12 cellular contexts compared by ENCODE assay signal in genomic region chr19:655691-656090, GRCh38.
DNase-seq lines count a peak whose midpoint lies in the region; ATAC-seq and TF ChIP-seq lines count a peak whose summit lies in the region.
"Had no signal": no experiment of that assay in that cellular context is flagged by ENCODE, and none has a peak within 500 bp of the region (broad histone marks: within the 10 kb centered on the region; RNA-seq: fewer than 3 reads in every experiment).

No MANE protein-coding gene starts in this region.

- no peak for ATAC-seq in memory B cell (ENCODE audit: low read depth)
- ATAC-seq: activated naive CD8-positive, alpha-beta T cell treated with anti-CD3 and anti-CD28 coated beads, Interleukin-2, amount 50 U/mL, for 24 hours; Panc1 had no signal

- peaks cover 12% of the 10 kb centered on the region for H3K36me3 Mint-ChIP-seq in memory B cell

- peaks cover 37% of the 10 kb centered on the region for H3K4me1 Mint-ChIP-seq in memory B cell

- peak overlapping the region; percentile 67 for H3K27ac Mint-ChIP-seq in memory B cell

- POLR2A ChIA-PET in RWPE1 (lab: Yijun Ruan, JAX; ENCODE audit: low non-redundant PET), result no interaction called here

- CTCF ChIA-PET in RWPE1 (lab: Yijun Ruan, JAX), result interaction anchor here (0.6 to 1.2 kb wide), 2 partner anchors 17 to 79 kb away, joined by 4 read pairs; no protein-coding TSS in a partner anchor

- TF ChIP-seq CTCF in RWPE1 (conservative IDR thresholded peaks at IDR 0.05; ENCODE audit: low read depth), result no peak

- H3K27me3 Mint-ChIP-seq in memory B cell, result no peaks in the 10 kb centered on the region
- H3K27me3 Mint-ChIP-seq: activated naive CD8-positive, alpha-beta T cell treated with anti-CD3 and anti-CD28 coated beads, Interleukin-2, amount 50 U/mL, for 24 hours had no signal

- peak overlapping the region; percentile 33 for H3K4me3 Mint-ChIP-seq in memory B cell
- H3K4me3 Mint-ChIP-seq: activated naive CD8-positive, alpha-beta T cell treated with anti-CD3 and anti-CD28 coated beads, Interleukin-2, amount 50 U/mL, for 24 hours had no signal

- H3K27ac ChIP-seq in RWPE1, result peak overlapping the region; percentile 99
- H3K27ac ChIP-seq: coronary artery had no signal

- DNase-seq in RWPE1 (ENCODE audit: low spot score) (no peak), memory B cell (ENCODE audit: low spot score in 2 of 2) (no peak), SHP77 treated with DMSO at 0.1 percent for 48 hours (lab: John Stamatoyannopoulos, UW) (no peak), pons (ENCODE audit: low spot score) (no peak)
- DNase-seq: activated naive CD8-positive, alpha-beta T cell treated with anti-CD3 and anti-CD28 coated beads, Interleukin-2, amount 50 U/mL, for 24 hours; GDM1; midbrain; NCI-H1092; NCI-H510A; stimulated activated CD4-positive, alpha-beta T cell treated with anti-CD3 and anti-CD28 coated beads, Interleukin-4, amount 100 ng/mL, for 4 hours had no signal

- H3K9me3 Mint-ChIP-seq in memory B cell, result no peaks in the 10 kb centered on the region
- H3K9me3 Mint-ChIP-seq: activated naive CD8-positive, alpha-beta T cell treated with anti-CD3 and anti-CD28 coated beads, Interleukin-2, amount 50 U/mL, for 24 hours had no signal
